Comparison of ENCODE assay signal across 1 cellular context in genomic region chr17:17417718-17418151, GRCh38.
TF ChIP-seq lines count a peak whose summit lies in the region.

No MANE protein-coding gene starts in this region.

TF ChIP-seq in HepG2, 621 proteins besides CTCF, POLR2A, EP300 and RAD21 (continued from another document and continues in another):
- peak; percentile 61 for TF ChIP-seq FOXP4 (CRISPR knock-in tag; IDR thresholded peaks at IDR 0.05)
- TF ChIP-seq TOE1 (CRISPR knock-in tag; IDR thresholded peaks at IDR 0.05), result no peak
- TF ChIP-seq ZNF597 (CRISPR knock-in tag; IDR thresholded peaks at IDR 0.05), result no peak
- peak; percentile 57; the same call in 1 of the 2 replicates for TF ChIP-seq HIC2 (CRISPR knock-in tag; IDR thresholded peaks at IDR 0.05; ENCODE audit: low read depth)
- TF ChIP-seq, protein P1, sequence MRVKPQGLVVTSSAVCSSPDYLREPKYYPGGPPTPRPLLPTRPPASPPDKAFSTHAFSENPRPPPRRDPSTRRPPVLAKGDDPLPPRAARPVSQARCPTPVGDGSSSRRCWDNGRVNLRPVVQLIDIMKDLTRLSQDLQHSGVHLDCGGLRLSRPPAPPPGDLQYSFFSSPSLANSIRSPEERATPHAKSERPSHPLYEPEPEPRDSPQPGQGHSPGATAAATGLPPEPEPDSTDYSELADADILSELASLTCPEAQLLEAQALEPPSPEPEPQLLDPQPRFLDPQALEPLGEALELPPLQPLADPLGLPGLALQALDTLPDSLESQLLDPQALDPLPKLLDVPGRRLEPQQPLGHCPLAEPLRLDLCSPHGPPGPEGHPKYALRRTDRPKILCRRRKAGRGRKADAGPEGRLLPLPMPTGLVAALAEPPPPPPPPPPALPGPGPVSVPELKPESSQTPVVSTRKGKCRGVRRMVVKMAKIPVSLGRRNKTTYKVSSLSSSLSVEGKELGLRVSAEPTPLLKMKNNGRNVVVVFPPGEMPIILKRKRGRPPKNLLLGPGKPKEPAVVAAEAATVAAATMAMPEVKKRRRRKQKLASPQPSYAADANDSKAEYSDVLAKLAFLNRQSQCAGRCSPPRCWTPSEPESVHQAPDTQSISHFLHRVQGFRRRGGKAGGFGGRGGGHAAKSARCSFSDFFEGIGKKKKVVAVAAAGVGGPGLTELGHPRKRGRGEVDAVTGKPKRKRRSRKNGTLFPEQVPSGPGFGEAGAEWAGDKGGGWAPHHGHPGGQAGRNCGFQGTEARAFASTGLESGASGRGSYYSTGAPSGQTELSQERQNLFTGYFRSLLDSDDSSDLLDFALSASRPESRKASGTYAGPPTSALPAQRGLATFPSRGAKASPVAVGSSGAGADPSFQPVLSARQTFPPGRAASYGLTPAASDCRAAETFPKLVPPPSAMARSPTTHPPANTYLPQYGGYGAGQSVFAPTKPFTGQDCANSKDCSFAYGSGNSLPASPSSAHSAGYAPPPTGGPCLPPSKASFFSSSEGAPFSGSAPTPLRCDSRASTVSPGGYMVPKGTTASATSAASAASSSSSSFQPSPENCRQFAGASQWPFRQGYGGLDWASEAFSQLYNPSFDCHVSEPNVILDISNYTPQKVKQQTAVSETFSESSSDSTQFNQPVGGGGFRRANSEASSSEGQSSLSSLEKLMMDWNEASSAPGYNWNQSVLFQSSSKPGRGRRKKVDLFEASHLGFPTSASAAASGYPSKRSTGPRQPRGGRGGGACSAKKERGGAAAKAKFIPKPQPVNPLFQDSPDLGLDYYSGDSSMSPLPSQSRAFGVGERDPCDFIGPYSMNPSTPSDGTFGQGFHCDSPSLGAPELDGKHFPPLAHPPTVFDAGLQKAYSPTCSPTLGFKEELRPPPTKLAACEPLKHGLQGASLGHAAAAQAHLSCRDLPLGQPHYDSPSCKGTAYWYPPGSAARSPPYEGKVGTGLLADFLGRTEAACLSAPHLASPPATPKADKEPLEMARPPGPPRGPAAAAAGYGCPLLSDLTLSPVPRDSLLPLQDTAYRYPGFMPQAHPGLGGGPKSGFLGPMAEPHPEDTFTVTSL (CRISPR knock-in tag; IDR thresholded peaks at IDR 0.05; ENCODE audit: borderline replicate concordance), result peak; percentile 10; the same call in 1 of the 2 replicates
- no peak for TF ChIP-seq ZFP36L1 (CRISPR knock-in tag; IDR thresholded peaks at IDR 0.05)
- peak; percentile 27; the same call in 1 of the 2 replicates for TF ChIP-seq CREM (IDR thresholded peaks at IDR 0.05)
- no peak for TF ChIP-seq CREM (CRISPR knock-in tag; IDR thresholded peaks at IDR 0.05)
- TF ChIP-seq ZNF136 (CRISPR knock-in tag; IDR thresholded peaks at IDR 0.05; ENCODE audit: low read depth), result no peak
- TF ChIP-seq, protein P2, sequence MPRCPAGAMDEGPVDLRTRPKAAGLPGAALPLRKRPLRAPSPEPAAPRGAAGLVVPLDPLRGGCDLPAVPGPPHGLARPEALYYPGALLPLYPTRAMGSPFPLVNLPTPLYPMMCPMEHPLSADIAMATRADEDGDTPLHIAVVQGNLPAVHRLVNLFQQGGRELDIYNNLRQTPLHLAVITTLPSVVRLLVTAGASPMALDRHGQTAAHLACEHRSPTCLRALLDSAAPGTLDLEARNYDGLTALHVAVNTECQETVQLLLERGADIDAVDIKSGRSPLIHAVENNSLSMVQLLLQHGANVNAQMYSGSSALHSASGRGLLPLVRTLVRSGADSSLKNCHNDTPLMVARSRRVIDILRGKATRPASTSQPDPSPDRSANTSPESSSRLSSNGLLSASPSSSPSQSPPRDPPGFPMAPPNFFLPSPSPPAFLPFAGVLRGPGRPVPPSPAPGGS (CRISPR knock-in tag; IDR thresholded peaks at IDR 0.05), result no peak
- TF ChIP-seq CEBPG (CRISPR knock-in tag; IDR thresholded peaks at IDR 0.05), result peak; percentile 74
- TF ChIP-seq TBX3 (IDR thresholded peaks at IDR 0.05; ENCODE audit: borderline replicate concordance), result no peak
- no peak; the same call in 1 of the 2 replicates for TF ChIP-seq CBX5 (CRISPR knock-in tag; IDR thresholded peaks at IDR 0.05; ENCODE audit: borderline replicate concordance)
- no peak; the same call in 1 of the 2 replicates for TF ChIP-seq SAP130 (CRISPR knock-in tag; IDR thresholded peaks at IDR 0.05; ENCODE audit: low read depth)
- no peak for TF ChIP-seq NFAT5 (CRISPR knock-in tag; IDR thresholded peaks at IDR 0.05)
- TF ChIP-seq IRF1 (CRISPR knock-in tag; IDR thresholded peaks at IDR 0.05; ENCODE audit: low read depth), result no peak
- no peak for TF ChIP-seq NFYB (CRISPR knock-in tag; IDR thresholded peaks at IDR 0.05)
- TF ChIP-seq KDM2A (CRISPR knock-in tag; IDR thresholded peaks at IDR 0.05; ENCODE audit: borderline replicate concordance, low read depth), result no peak
- no peak for TF ChIP-seq ZNF562 (CRISPR knock-in tag; IDR thresholded peaks at IDR 0.05; ENCODE audit: borderline replicate concordance)
- TF ChIP-seq MAFK (conservative IDR thresholded peaks at IDR 0.05 in 1 of 2, IDR thresholded peaks at IDR 0.05 in 1 of 2; ENCODE audit: low read length in 2 of 2), result no peak
- TF ChIP-seq ZNF83 (CRISPR knock-in tag; IDR thresholded peaks at IDR 0.05; ENCODE audit: borderline replicate concordance), result no peak
- no peak for TF ChIP-seq LRRFIP1 (CRISPR knock-in tag; conservative IDR thresholded peaks at IDR 0.05)
- no peak for TF ChIP-seq ZNF598 (CRISPR knock-in tag; IDR thresholded peaks at IDR 0.05; ENCODE audit: borderline replicate concordance)
- TF ChIP-seq ZZZ3 (CRISPR knock-in tag; IDR thresholded peaks at IDR 0.05; ENCODE audit: borderline replicate concordance), result no peak
- peak; percentile 17; the same call in 1 of the 2 replicates for TF ChIP-seq HMG20A (CRISPR knock-in tag; IDR thresholded peaks at IDR 0.05; ENCODE audit: borderline replicate concordance)
- TF ChIP-seq ZNF724P (CRISPR knock-in tag; IDR thresholded peaks at IDR 0.05; ENCODE audit: borderline replicate concordance), result no peak
- TF ChIP-seq, protein P3, sequence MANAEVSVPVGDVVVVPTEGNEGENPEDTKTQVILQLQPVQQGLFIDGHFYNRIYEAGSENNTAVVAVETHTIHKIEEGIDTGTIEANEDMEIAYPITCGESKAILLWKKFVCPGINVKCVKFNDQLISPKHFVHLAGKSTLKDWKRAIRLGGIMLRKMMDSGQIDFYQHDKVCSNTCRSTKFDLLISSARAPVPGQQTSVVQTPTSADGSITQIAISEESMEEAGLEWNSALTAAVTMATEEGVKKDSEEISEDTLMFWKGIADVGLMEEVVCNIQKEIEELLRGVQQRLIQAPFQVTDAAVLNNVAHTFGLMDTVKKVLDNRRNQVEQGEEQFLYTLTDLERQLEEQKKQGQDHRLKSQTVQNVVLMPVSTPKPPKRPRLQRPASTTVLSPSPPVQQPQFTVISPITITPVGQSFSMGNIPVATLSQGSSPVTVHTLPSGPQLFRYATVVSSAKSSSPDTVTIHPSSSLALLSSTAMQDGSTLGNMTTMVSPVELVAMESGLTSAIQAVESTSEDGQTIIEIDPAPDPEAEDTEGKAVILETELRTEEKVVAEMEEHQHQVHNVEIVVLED (CRISPR knock-in tag; IDR thresholded peaks at IDR 0.05; ENCODE audit: borderline replicate concordance), result no peak
- TF ChIP-seq, protein P4, sequence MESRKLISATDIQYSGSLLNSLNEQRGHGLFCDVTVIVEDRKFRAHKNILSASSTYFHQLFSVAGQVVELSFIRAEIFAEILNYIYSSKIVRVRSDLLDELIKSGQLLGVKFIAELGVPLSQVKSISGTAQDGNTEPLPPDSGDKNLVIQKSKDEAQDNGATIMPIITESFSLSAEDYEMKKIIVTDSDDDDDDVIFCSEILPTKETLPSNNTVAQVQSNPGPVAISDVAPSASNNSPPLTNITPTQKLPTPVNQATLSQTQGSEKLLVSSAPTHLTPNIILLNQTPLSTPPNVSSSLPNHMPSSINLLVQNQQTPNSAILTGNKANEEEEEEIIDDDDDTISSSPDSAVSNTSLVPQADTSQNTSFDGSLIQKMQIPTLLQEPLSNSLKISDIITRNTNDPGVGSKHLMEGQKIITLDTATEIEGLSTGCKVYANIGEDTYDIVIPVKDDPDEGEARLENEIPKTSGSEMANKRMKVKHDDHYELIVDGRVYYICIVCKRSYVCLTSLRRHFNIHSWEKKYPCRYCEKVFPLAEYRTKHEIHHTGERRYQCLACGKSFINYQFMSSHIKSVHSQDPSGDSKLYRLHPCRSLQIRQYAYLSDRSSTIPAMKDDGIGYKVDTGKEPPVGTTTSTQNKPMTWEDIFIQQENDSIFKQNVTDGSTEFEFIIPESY (CRISPR knock-in tag; IDR thresholded peaks at IDR 0.05), result peak; percentile 54
